In the genomic region with DNA sequence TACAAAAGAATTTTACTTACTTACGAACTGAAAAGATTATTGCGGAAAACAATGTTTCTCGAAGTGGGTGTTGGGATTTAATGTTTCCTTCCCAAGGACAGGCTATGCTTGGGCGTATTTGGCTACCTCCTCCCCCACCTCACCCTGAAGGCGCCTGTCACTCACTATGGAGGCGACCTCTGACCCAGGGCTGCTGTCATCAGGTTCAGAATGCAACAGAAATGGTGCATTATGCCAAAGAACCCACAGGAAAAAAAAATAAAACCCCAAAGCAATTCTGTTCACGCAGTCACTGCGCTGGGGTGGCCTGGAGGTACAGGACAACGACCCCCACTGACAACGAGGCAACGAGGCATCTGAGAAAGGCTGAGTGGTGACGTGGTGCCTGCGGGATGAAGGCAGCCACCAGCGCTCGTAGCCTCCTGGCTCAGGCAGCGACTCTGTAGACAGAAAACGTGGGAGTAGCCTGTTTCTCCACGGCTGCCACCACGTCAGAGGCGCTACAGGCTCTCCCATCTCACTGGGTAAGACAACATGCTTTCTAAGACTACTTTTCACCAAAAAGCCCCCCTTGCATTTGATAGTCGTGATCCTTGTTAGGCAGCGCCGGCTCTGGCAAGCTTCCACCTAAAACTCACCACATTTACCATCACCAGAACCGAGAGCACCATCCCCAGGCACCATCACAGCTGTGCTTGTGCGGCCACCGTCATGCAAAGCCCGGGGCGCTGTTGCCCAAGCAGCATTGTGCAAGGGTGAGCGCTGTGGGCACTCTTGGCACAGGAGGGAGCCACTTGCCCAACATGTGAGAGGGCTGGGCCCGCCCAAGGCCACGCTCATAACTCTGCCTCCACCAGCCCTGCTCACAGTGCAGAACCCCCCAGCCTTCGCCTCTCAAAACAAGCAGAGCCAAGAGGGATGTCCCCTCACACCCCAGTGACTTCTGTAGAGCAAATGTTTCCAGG, we compare ENCODE assay signal across 10 cellular contexts. TPM values are rescaled to one million over a fixed set of nuclear protein-coding genes. Genes with fewer than 3 reads are reported as not detected.
A peak's percentile ranks its signal among the peaks of the same experiment; 100 is the strongest.
DNase-seq lines count a peak whose midpoint lies in the region; ATAC-seq and TF ChIP-seq lines count a peak whose summit lies in the region.
"Had no signal": no experiment of that assay in that cellular context is flagged by ENCODE, and none has a peak within 500 bp of the region (broad histone marks: within the 10 kb centered on the region; RNA-seq: fewer than 3 reads in every experiment).

No MANE protein-coding gene starts in this region.

- peak; percentile 33 for TF ChIP-seq CTCF in GM10266 (IDR thresholded peaks at IDR 0.05; ENCODE audit: control insufficient read depth, insufficient read depth, low read depth, missing control alignments)

- intact Hi-C loops in head of caudate nucleus (cut with DNase I), result no loop called here
- intact Hi-C loops in posterior vena cava (cut with DNase I), result no loop called here

- DNase-seq in GM10266 (ENCODE audit: extremely low spot score) (no peak), SK-MEL-5 (ENCODE audit: low read depth, low spot score) (peak; percentile 80), head of caudate nucleus (peak in 40 of 42 donors; percentile 32 to 86 (median 64)), posterior vena cava (ENCODE audit: low spot score) (peak; percentile 95), NCI-H2171 (lab: John Stamatoyannopoulos, UW) (no peak)
- DNase-seq: activated CD4-positive, alpha-beta T cell treated with anti-CD3 and anti-CD28 coated beads, Interleukin-2, amount 50 U/mL, for 1 hour; NCI-H1092 treated with DMSO at 0.1 percent for 48 hours had no signal

- in situ Hi-C loops in SK-MEL-5 (cut with HindIII; ENCODE audit: low pct_unique_long_range_greater_than_20kb, low sequenced_read_pairs), result no loop called here

- ATAC-seq in GM18868 (IDR thresholded peaks at IDR 0.05; ENCODE audit: unreplicated experiment) (no peak), HG03520 (IDR thresholded peaks at IDR 0.05; ENCODE audit: unreplicated experiment) (no peak), GM19452 (IDR thresholded peaks at IDR 0.05; ENCODE audit: unreplicated experiment) (no peak)

RNA-seq across cellular contexts. Expression of gene NADK, which starts 14.3 kb away (rescaled TPM):
- 32.8 and 33.4 TPM in 2 replicates for total RNA-seq in SK-MEL-5 (2014; rRNA removed; shearing (Covaris generic))
- polyA plus RNA-seq in SK-MEL-5 (2015; cell fraction: cytosol; rRNA removed), result 59.0 and 72.3 TPM in 2 replicates
- 133 and 181 TPM in 2 replicates for polyA plus RNA-seq in SK-MEL-5 (2015; cell fraction: nucleus; rRNA removed)
- 10 to 100 TPM; 60.0 to 63.5 TPM for total RNA-seq in posterior vena cava

RNA-seq across cellular contexts. Expression of gene CDK11A, which starts 39.8 kb away (rescaled TPM):
- 4.4 and 6.7 TPM in 2 replicates for total RNA-seq in SK-MEL-5 (2014; rRNA removed; shearing (Covaris generic))
- 9.6 and 10.2 TPM in 2 replicates for polyA plus RNA-seq in SK-MEL-5 (2015; cell fraction: cytosol; rRNA removed)
- 168 and 188 TPM in 2 replicates for polyA plus RNA-seq in SK-MEL-5 (2015; cell fraction: nucleus; rRNA removed)
- total RNA-seq in posterior vena cava, result 10 to 100 TPM; 29.2 to 37.7 TPM

Comparison
In these comparisons a context has a peak if more than half of its experiments do, and no peak if none do; other contexts are left out.
1. DNase-seq: peak in SK-MEL-5 (single experiment), head of caudate nucleus (40 of 42) and posterior vena cava (single experiment); none in GM10266 (single experiment) and NCI-H2171 (single experiment).